Comparison of ENCODE assay signal across 2 cellular contexts in genomic region chr7:36395171-36395894, GRCh38.
TF ChIP-seq lines count a peak whose summit lies in the region.

No MANE protein-coding gene starts in this region.

TF ChIP-seq in HepG2, 621 proteins besides CTCF, POLR2A, EP300 and RAD21:
- no peak for TF ChIP-seq ZC3H4 (CRISPR knock-in tag; IDR thresholded peaks at IDR 0.05; ENCODE audit: borderline replicate concordance)
- 0 out of 2 replicates have a peak, but pooled peaks have one; percentile 33 for TF ChIP-seq ZMYM2 (CRISPR knock-in tag; IDR thresholded peaks at IDR 0.05)
- TF ChIP-seq ZSCAN5A (CRISPR knock-in tag; IDR thresholded peaks at IDR 0.05; ENCODE audit: borderline replicate concordance): no peak
- TF ChIP-seq ZNF331 (CRISPR knock-in tag; IDR thresholded peaks at IDR 0.05): peak; percentile 100

TF ChIP-seq in K562, 482 proteins besides CTCF, POLR2A, EP300 and RAD21:
- TF ChIP-seq ZNF583 (CRISPR knock-in tag; IDR thresholded peaks at IDR 0.05) (no peak), NCOA1 (IDR thresholded peaks at IDR 0.05; ENCODE audit: low read depth) (no peak), MYNN (IDR thresholded peaks at IDR 0.05) (no peak), MYNN (CRISPR knock-in tag; IDR thresholded peaks at IDR 0.05) (no peak)
TF ChIP-seq in K562: peak in this region for 0.
